ENCODE assay signal across 1 cellular context in genomic region chr10:99937630-99938029, GRCh38.
TF ChIP-seq lines count a peak whose summit lies in the region.

No MANE protein-coding gene starts in this region.

TF ChIP-seq in GM12878, 131 proteins besides CTCF, POLR2A, EP300 and RAD21 (continued from another document):
- TF ChIP-seq ZBTB11 (CRISPR knock-in tag; IDR thresholded peaks at IDR 0.05) = no peak
TF ChIP-seq in GM12878: peak in this region for 8.
